26 cellular contexts compared by ENCODE assay signal in genomic region chr3:112738366-112738765, GRCh38.
DNase-seq lines count a peak whose midpoint lies in the region; ATAC-seq and TF ChIP-seq lines count a peak whose summit lies in the region.
"Had no signal": no experiment of that assay in that cellular context is flagged by ENCODE, and none has a peak within 500 bp of the region (broad histone marks: within the 10 kb centered on the region; RNA-seq: fewer than 3 reads in every experiment).

No MANE protein-coding gene starts in this region.

- peak overlapping the region; percentile 42 for H3K4me3 ChIP-seq in adipocyte (ENCODE audit: low read length)
- no peak overlapping the region for H3K4me3 ChIP-seq in fibroblast of villous mesenchyme (ENCODE audit: low read depth, low read length)
- H3K4me3 ChIP-seq: BLaER1, body of pancreas, coronary artery, lower lobe of right lung, SK-N-MC had no signal

- H3K4me3 Mint-ChIP-seq in activated CD4-positive, alpha-beta memory T cell treated with anti-CD3 and anti-CD28 coated beads for 36 hours, result no peak overlapping the region
- H3K4me3 Mint-ChIP-seq in activated CD4-positive, alpha-beta memory T cell treated with anti-CD3 and anti-CD28 coated beads, Interleukin-2, amount 10 ng/mL, durations not matched to agents 7 days and 5 days, result no peak overlapping the region
- H3K4me3 Mint-ChIP-seq in activated T-helper 17 cell treated with anti-CD3 and anti-CD28 coated beads, Interleukin-2, amount 50 U/mL, for 72 hours, result no peak overlapping the region
- H3K4me3 Mint-ChIP-seq in activated T-helper 2 cell treated with anti-CD3 and anti-CD28 coated beads, Interferon-gamma antibody, Interleukin-2, Interleukin-4, amounts not matched to agents 10 μg/mL and 5 μg/mL and 100 μg/mL, durations not matched to agents 14 hours and 24 hours and 36 hours (ENCODE audit: low read depth), result no peak overlapping the region
- H3K4me3 Mint-ChIP-seq: activated naive CD8-positive, alpha-beta T cell treated with anti-CD3 and anti-CD28 coated beads, Interleukin-2, amount 10 ng/mL, durations not matched to agents 7 days and 5 days; effector memory CD8-positive, alpha-beta T cell; neural crest cell; type B pancreatic cell had no signal

- H3K36me3 Mint-ChIP-seq in activated CD4-positive, alpha-beta memory T cell treated with anti-CD3 and anti-CD28 coated beads for 36 hours, result no peaks in the 10 kb centered on the region
- H3K36me3 Mint-ChIP-seq in activated CD4-positive, alpha-beta memory T cell treated with anti-CD3 and anti-CD28 coated beads, Interleukin-2, amount 10 ng/mL, durations not matched to agents 7 days and 5 days (ENCODE audit: low read depth), result peaks cover 3% of the 10 kb centered on the region
- H3K36me3 Mint-ChIP-seq in activated T-helper 17 cell treated with anti-CD3 and anti-CD28 coated beads, Interleukin-2, amount 50 U/mL, for 72 hours (ENCODE audit: low read depth), result no peaks in the 10 kb centered on the region
- no peaks in the 10 kb centered on the region for H3K36me3 Mint-ChIP-seq in activated T-helper 2 cell treated with anti-CD3 and anti-CD28 coated beads, Interferon-gamma antibody, Interleukin-2, Interleukin-4, amounts not matched to agents 10 μg/mL and 5 μg/mL and 100 μg/mL, durations not matched to agents 14 hours and 24 hours and 36 hours (ENCODE audit: low read depth)
- H3K36me3 Mint-ChIP-seq: activated naive CD8-positive, alpha-beta T cell treated with anti-CD3 and anti-CD28 coated beads, Interleukin-2, amount 10 ng/mL, durations not matched to agents 7 days and 5 days; type B pancreatic cell had no signal

- H3K27ac Mint-ChIP-seq in activated CD4-positive, alpha-beta memory T cell treated with anti-CD3 and anti-CD28 coated beads for 36 hours, result peak overlapping the region; percentile 44
- H3K27ac Mint-ChIP-seq in activated CD4-positive, alpha-beta memory T cell treated with anti-CD3 and anti-CD28 coated beads, Interleukin-2, amount 10 ng/mL, durations not matched to agents 7 days and 5 days, result no peak overlapping the region
- no peak overlapping the region for H3K27ac Mint-ChIP-seq in activated T-helper 17 cell treated with anti-CD3 and anti-CD28 coated beads, Interleukin-2, amount 50 U/mL, for 72 hours
- no peak overlapping the region for H3K27ac Mint-ChIP-seq in activated T-helper 2 cell treated with anti-CD3 and anti-CD28 coated beads, Interferon-gamma antibody, Interleukin-2, Interleukin-4, amounts not matched to agents 10 μg/mL and 5 μg/mL and 100 μg/mL, durations not matched to agents 14 hours and 24 hours and 36 hours
- H3K27ac Mint-ChIP-seq: activated naive CD8-positive, alpha-beta T cell treated with anti-CD3 and anti-CD28 coated beads, Interleukin-2, amount 10 ng/mL, durations not matched to agents 7 days and 5 days; effector memory CD8-positive, alpha-beta T cell; type B pancreatic cell had no signal

- CTCF ChIA-PET in activated CD4-positive, alpha-beta memory T cell treated with anti-CD3 and anti-CD28 coated beads for 36 hours (lab: Charles Lee), result interaction anchor here (0.9 to 9.8 kb wide), 2 partner anchors 156 to 243 kb away, joined by 4 to 156 read pairs; no protein-coding TSS in a partner anchor
- CTCF ChIA-PET in activated CD4-positive, alpha-beta memory T cell treated with anti-CD3 and anti-CD28 coated beads, Interleukin-2, amount 10 ng/mL, durations not matched to agents 7 days and 5 days (lab: Charles Lee), result interaction anchor here (1.0 to 5.8 kb wide), 3 partner anchors 21 to 243 kb away, joined by 3 to 88 read pairs (median 71); no protein-coding TSS in a partner anchor

- H3K27me3 Mint-ChIP-seq in activated CD4-positive, alpha-beta memory T cell treated with anti-CD3 and anti-CD28 coated beads for 36 hours, result no peaks in the 10 kb centered on the region
- no peaks in the 10 kb centered on the region for H3K27me3 Mint-ChIP-seq in activated CD4-positive, alpha-beta memory T cell treated with anti-CD3 and anti-CD28 coated beads, Interleukin-2, amount 10 ng/mL, durations not matched to agents 7 days and 5 days
- no peaks in the 10 kb centered on the region for H3K27me3 Mint-ChIP-seq in activated T-helper 17 cell treated with anti-CD3 and anti-CD28 coated beads, Interleukin-2, amount 50 U/mL, for 72 hours
- H3K27me3 Mint-ChIP-seq in activated T-helper 2 cell treated with anti-CD3 and anti-CD28 coated beads, Interferon-gamma antibody, Interleukin-2, Interleukin-4, amounts not matched to agents 10 μg/mL and 5 μg/mL and 100 μg/mL, durations not matched to agents 14 hours and 24 hours and 36 hours (ENCODE audit: low read depth), result no peaks in the 10 kb centered on the region
- H3K27me3 Mint-ChIP-seq: activated naive CD8-positive, alpha-beta T cell treated with anti-CD3 and anti-CD28 coated beads, Interleukin-2, amount 10 ng/mL, durations not matched to agents 7 days and 5 days; effector memory CD8-positive, alpha-beta T cell; type B pancreatic cell had no signal

- no peaks in the 10 kb centered on the region for H3K27me3 ChIP-seq in adipocyte (replicated peaks; ENCODE audit: control insufficient read depth, insufficient read depth, low read length)
- H3K27me3 ChIP-seq: BLaER1, body of pancreas had no signal

- intact Hi-C loops in activated CD4-positive, alpha-beta memory T cell treated with anti-CD3 and anti-CD28 coated beads for 36 hours (cut with micrococcal nuclease), result loop anchor here (5.0 to 10.0 kb wide), 3 partner anchors 119 to 219 kb away; no protein-coding TSS in a partner anchor
- intact Hi-C loops in activated T-helper 2 cell treated with anti-CD3 and anti-CD28 coated beads, Interferon-gamma antibody, Interleukin-2, Interleukin-4, amounts not matched to agents 10 μg/mL and 5 μg/mL and 100 μg/mL, durations not matched to agents 14 hours and 24 hours and 36 hours (cut with micrococcal nuclease), result loop anchor here (5.0 kb wide), 5 partner anchors 34 to 254 kb away; partner anchors contain the start of genes ATG3, GTPBP8 and SLC35A5

- peaks cover 60% of the 10 kb centered on the region for H3K4me1 ChIP-seq in adipocyte (ENCODE audit: control insufficient read depth, insufficient read depth, low read length)
- H3K4me1 ChIP-seq: body of pancreas, lower lobe of right lung had no signal

- peaks cover 65% of the 10 kb centered on the region for H3K4me1 Mint-ChIP-seq in activated CD4-positive, alpha-beta memory T cell treated with anti-CD3 and anti-CD28 coated beads for 36 hours (ENCODE audit: low read depth)
- peaks cover 67% of the 10 kb centered on the region for H3K4me1 Mint-ChIP-seq in activated CD4-positive, alpha-beta memory T cell treated with anti-CD3 and anti-CD28 coated beads, Interleukin-2, amount 10 ng/mL, durations not matched to agents 7 days and 5 days
- peaks cover 47% of the 10 kb centered on the region for H3K4me1 Mint-ChIP-seq in activated T-helper 17 cell treated with anti-CD3 and anti-CD28 coated beads, Interleukin-2, amount 50 U/mL, for 72 hours
- H3K4me1 Mint-ChIP-seq in activated T-helper 2 cell treated with anti-CD3 and anti-CD28 coated beads, Interferon-gamma antibody, Interleukin-2, Interleukin-4, amounts not matched to agents 10 μg/mL and 5 μg/mL and 100 μg/mL, durations not matched to agents 14 hours and 24 hours and 36 hours (ENCODE audit: low read depth), result peaks cover 66% of the 10 kb centered on the region
- H3K4me1 Mint-ChIP-seq: neural crest cell had no signal

- no peak for ATAC-seq in HG02938 (IDR thresholded peaks at IDR 0.05; ENCODE audit: unreplicated experiment)
- no peak for ATAC-seq in activated T-helper 17 cell treated with anti-CD3 and anti-CD28 coated beads, Interleukin-2, amount 50 U/mL, for 72 hours (replicated peaks)
- ATAC-seq: body of pancreas; effector memory CD8-positive, alpha-beta T cell; HCT116; lower lobe of right lung; sciatic nerve had no signal

- POLR2A ChIA-PET in activated CD4-positive, alpha-beta memory T cell treated with anti-CD3 and anti-CD28 coated beads for 36 hours (lab: Charles Lee), result interaction anchor here (0.8 kb wide), 1 partner anchor 177 kb away, joined by 3 read pairs; no protein-coding TSS in a partner anchor
- POLR2A ChIA-PET in activated CD4-positive, alpha-beta memory T cell treated with anti-CD3 and anti-CD28 coated beads, Interleukin-2, amount 10 ng/mL, durations not matched to agents 7 days and 5 days (lab: Charles Lee), result no interaction called here

- DNase-seq in activated CD4-positive, alpha-beta memory T cell treated with anti-CD3 and anti-CD28 coated beads for 36 hours, result no peak
- no peak for DNase-seq in activated CD4-positive, alpha-beta memory T cell treated with anti-CD3 and anti-CD28 coated beads, Interleukin-2, amount 10 ng/mL, durations not matched to agents 7 days and 5 days
- no peak for DNase-seq in adipocyte (ENCODE audit: low read depth)
- DNase-seq in fibroblast of villous mesenchyme (ENCODE audit: low read depth), result peak; percentile 37
- DNase-seq in stimulated activated CD4-positive, alpha-beta T cell treated with anti-CD3 and anti-CD28 coated beads, Interleukin-2, amount 100 ng/mL, for 48 hours, result no peak
- DNase-seq in activated T-helper 2 cell treated with anti-CD3 and anti-CD28 coated beads, Interferon-gamma antibody, Interleukin-2, Interleukin-4, amounts not matched to agents 10 μg/mL and 5 μg/mL and 100 μg/mL, durations not matched to agents 14 hours and 24 hours and 36 hours (ENCODE audit: low spot score), result no peak
- DNase-seq: activated CD4-positive, alpha-beta T cell treated with anti-CD3 and anti-CD28 coated beads, Interleukin-2, amount 50 U/mL, for 1 hour; activated naive CD8-positive, alpha-beta T cell treated with anti-CD3 and anti-CD28 coated beads, Interleukin-2, amount 10 ng/mL, durations not matched to agents 7 days and 5 days; body of pancreas; effector memory CD8-positive, alpha-beta T cell; glutamatergic neuron; lower lobe of right lung; NCI-H187 treated with DMSO at 0.1 percent for 48 hours; NCI-H2227 treated with DMSO at 0.1 percent for 48 hours; NCI-H69; stimulated activated CD4-positive, alpha-beta T cell treated with anti-CD3 and anti-CD28 coated beads, Interleukin-15, amount 100 ng/mL, for 24 hours; T-helper 9 cell had no signal

- peak overlapping the region; percentile 72 for H3K9ac ChIP-seq in adipocyte (ENCODE audit: low read length)
- H3K9ac ChIP-seq: BLaER1 had no signal

- H3K9me3 Mint-ChIP-seq in activated CD4-positive, alpha-beta memory T cell treated with anti-CD3 and anti-CD28 coated beads for 36 hours, result no peaks in the 10 kb centered on the region
- H3K9me3 Mint-ChIP-seq in activated CD4-positive, alpha-beta memory T cell treated with anti-CD3 and anti-CD28 coated beads, Interleukin-2, amount 10 ng/mL, durations not matched to agents 7 days and 5 days, result peaks cover 3% of the 10 kb centered on the region
- H3K9me3 Mint-ChIP-seq in activated T-helper 17 cell treated with anti-CD3 and anti-CD28 coated beads, Interleukin-2, amount 50 U/mL, for 72 hours, result no peaks in the 10 kb centered on the region
- no peaks in the 10 kb centered on the region for H3K9me3 Mint-ChIP-seq in activated T-helper 2 cell treated with anti-CD3 and anti-CD28 coated beads, Interferon-gamma antibody, Interleukin-2, Interleukin-4, amounts not matched to agents 10 μg/mL and 5 μg/mL and 100 μg/mL, durations not matched to agents 14 hours and 24 hours and 36 hours
- H3K9me3 Mint-ChIP-seq: effector memory CD8-positive, alpha-beta T cell; neural crest cell had no signal

- no peaks in the 10 kb centered on the region for H3K36me3 ChIP-seq in adipocyte (ENCODE audit: control insufficient read depth, insufficient read depth, low read length, severe bottlenecking)
- H3K36me3 ChIP-seq: BLaER1, lower lobe of right lung had no signal

- no peaks in the 10 kb centered on the region for H3K9me3 ChIP-seq in adipocyte (ENCODE audit: control insufficient read depth, low read length)
- H3K9me3 ChIP-seq: BLaER1, body of pancreas, lower lobe of right lung had no signal

- TF ChIP-seq CTCF in fibroblast of villous mesenchyme (IDR thresholded peaks at IDR 0.05; ENCODE audit: insufficient read depth, low read depth, low read length), result no peak
